17 cellular contexts compared by ENCODE assay signal in genomic region chr15:51450001-51450400, GRCh38.
DNase-seq lines count a peak whose midpoint lies in the region; ATAC-seq and TF ChIP-seq lines count a peak whose summit lies in the region.
"Had no signal": no experiment of that assay in that cellular context is flagged by ENCODE, and none has a peak within 500 bp of the region (broad histone marks: within the 10 kb centered on the region; RNA-seq: fewer than 3 reads in every experiment).

No MANE protein-coding gene starts in this region.

- no peaks in the 10 kb centered on the region for H4K20me1 ChIP-seq in GM23338 (replicated peaks; ENCODE audit: insufficient read depth)
- no peaks in the 10 kb centered on the region for H4K20me1 ChIP-seq in PC-3 (ENCODE audit: low read length)

- H3K27me3 ChIP-seq in GM23338 (ENCODE audit: insufficient read depth): no peaks in the 10 kb centered on the region
- H3K27me3 ChIP-seq in PC-3 (ENCODE audit: low read length): no peaks in the 10 kb centered on the region
- no peaks in the 10 kb centered on the region for H3K27me3 ChIP-seq in trophoblast cell (ENCODE audit: insufficient read depth, low read length)
- H3K27me3 ChIP-seq: BLaER1 treated with 17β-estradiol and CSF1 and Interleukin-3, amounts not matched to agents 10 nM and 100 nM; spleen had no signal

- peak overlapping the region; percentile 72 for H3K27ac Mint-ChIP-seq in GM23338
- H3K27ac Mint-ChIP-seq in activated CD4-positive, alpha-beta T cell treated with anti-CD3 and anti-CD28 coated beads, Interleukin-2, amount 10 ng/mL, durations not matched to agents 7 days and 5 days: no peak overlapping the region
- H3K27ac Mint-ChIP-seq: activated naive CD4-positive, alpha-beta T cell treated with anti-CD3 and anti-CD28 coated beads, Interleukin-2, amount 10 ng/mL, durations not matched to agents 7 days and 5 days; nephron had no signal

- H3K36me3 ChIP-seq in GM23338 (ENCODE audit: insufficient read depth) (no peaks in the 10 kb centered on the region), PC-3 (ENCODE audit: low read depth, low read length) (peaks cover 3% of the 10 kb centered on the region; the same call in 1 of the 2 replicates), trophoblast cell (ENCODE audit: control insufficient read depth in 1 of 2, insufficient read depth in 2 of 2, low read length in 2 of 2) (no peaks in the 10 kb centered on the region)

- no peak overlapping the region for H2BK12ac ChIP-seq in trophoblast cell (ENCODE audit: low read length)

- H3K79me1 ChIP-seq in trophoblast cell (ENCODE audit: low read length): peaks cover 1% of the 10 kb centered on the region

- H3K14ac ChIP-seq in trophoblast cell (ENCODE audit: low read length): no peak overlapping the region

- H2AFZ ChIP-seq in GM23338: no peak overlapping the region
- H2AFZ ChIP-seq in PC-3 (ENCODE audit: low read length): no peak overlapping the region
- H2AFZ ChIP-seq in trophoblast cell (ENCODE audit: insufficient read depth, low read length, poor library complexity): no peak overlapping the region

- H3K4me3 ChIP-seq in GM23338 (no peak overlapping the region), PC-3 (ENCODE audit: low read length) (no peak overlapping the region), trophoblast cell (ENCODE audit: low read depth, low read length) (no peak overlapping the region)
- H3K4me3 ChIP-seq: BLaER1 treated with 17β-estradiol and CSF1 and Interleukin-3, amounts not matched to agents 10 nM and 100 nM; psoas muscle; spleen had no signal

- CTCF ChIA-PET in PC-3 (lab: Charles Lee): no interaction called here
- CTCF ChIA-PET in activated CD4-positive, alpha-beta T cell treated with anti-CD3 and anti-CD28 coated beads, Interleukin-2, amount 10 ng/mL, durations not matched to agents 7 days and 5 days (lab: Charles Lee): no interaction called here

- H2AK5ac ChIP-seq in trophoblast cell (ENCODE audit: low read length): no peak overlapping the region

- no peak overlapping the region for H3K4ac ChIP-seq in trophoblast cell (ENCODE audit: low read depth, low read length)

- ATAC-seq in GM23338: no peak
- no peak for ATAC-seq in PC-3
- no peak for ATAC-seq in GM18520 (IDR thresholded peaks at IDR 0.05; ENCODE audit: unreplicated experiment)
- ATAC-seq in HG03196 (IDR thresholded peaks at IDR 0.05; ENCODE audit: unreplicated experiment): no peak
- ATAC-seq: psoas muscle had no signal

- no peak overlapping the region for H2BK5ac ChIP-seq in trophoblast cell (ENCODE audit: low read depth, low read length, poor library complexity)

- no peak overlapping the region for H4K91ac ChIP-seq in trophoblast cell (ENCODE audit: low read depth, low read length)

- DNase-seq in GM23338 (ENCODE audit: low spot score) (no peak), PC-3 (peak; percentile 59), epithelial cell of prostate (ENCODE audit: low read depth, low spot score) (peak; percentile 44), trophoblast cell (peak; percentile 48 to 76)
- no peak for DNase-seq in activated CD4-positive, alpha-beta T cell treated with anti-CD3 and anti-CD28 coated beads, Interleukin-2, amount 10 ng/mL, durations not matched to agents 7 days and 5 days
- DNase-seq: activated naive CD4-positive, alpha-beta T cell treated with anti-CD3 and anti-CD28 coated beads, Interleukin-2, amount 10 ng/mL, durations not matched to agents 7 days and 5 days; DMS 273 treated with DMSO at 0.1 percent for 48 hours; mesenchymal stem cell; NCI-H2029 treated with DMSO at 0.1 percent for 48 hours; NCI-H510A treated with DMSO at 0.1 percent for 48 hours; psoas muscle; spleen; T-helper 9 cell had no signal

- BruUV-seq in PC-3 (replicated peaks; lab: Mats Ljungman, UMichigan): no TSS peak

- TF ChIP-seq CTCF in GM23338 (conservative IDR thresholded peaks at IDR 0.05; ENCODE audit: low read depth in 2 of 2): no peak
- TF ChIP-seq CTCF in PC-3 (conservative IDR thresholded peaks at IDR 0.05; ENCODE audit: low read depth, low read length): no peak

- H3K27me3 Mint-ChIP-seq in GM23338 (ENCODE audit: insufficient read depth, low read depth, poor library complexity): peaks cover 7% of the 10 kb centered on the region
- no peaks in the 10 kb centered on the region for H3K27me3 Mint-ChIP-seq in activated CD4-positive, alpha-beta T cell treated with anti-CD3 and anti-CD28 coated beads, Interleukin-2, amount 10 ng/mL, durations not matched to agents 7 days and 5 days
- H3K27me3 Mint-ChIP-seq: activated naive CD4-positive, alpha-beta T cell treated with anti-CD3 and anti-CD28 coated beads, Interleukin-2, amount 10 ng/mL, durations not matched to agents 7 days and 5 days had no signal

- no peak overlapping the region for H2BK120ac ChIP-seq in trophoblast cell (ENCODE audit: insufficient read depth, low read length, poor library complexity)

- H3K9ac ChIP-seq in PC-3 (ENCODE audit: low read length): no peak overlapping the region
- no peak overlapping the region for H3K9ac ChIP-seq in trophoblast cell (ENCODE audit: low read length)
- H3K9ac ChIP-seq: BLaER1 treated with 17β-estradiol and CSF1 and Interleukin-3, amounts not matched to agents 10 nM and 100 nM had no signal

- H3K23ac ChIP-seq in trophoblast cell (ENCODE audit: low read length): no peak overlapping the region

- H4K8ac ChIP-seq in trophoblast cell (ENCODE audit: low read depth, low read length): no peak overlapping the region

- H3K9me2 ChIP-seq in GM23338 (ENCODE audit: insufficient read depth) (no peaks in the 10 kb centered on the region), PC-3 (replicated peaks; ENCODE audit: low read length) (no peaks in the 10 kb centered on the region)

- H3K9me3 ChIP-seq in PC-3 (ENCODE audit: low read length): no peaks in the 10 kb centered on the region
- H3K9me3 ChIP-seq in trophoblast cell (ENCODE audit: insufficient read depth, low read depth, low read length): no peaks in the 10 kb centered on the region
- H3K9me3 ChIP-seq: BLaER1 treated with 17β-estradiol and CSF1 and Interleukin-3, amounts not matched to agents 10 nM and 100 nM; psoas muscle; spleen had no signal

- H3K36me3 Mint-ChIP-seq in GM23338 (ENCODE audit: low read depth): peaks cover 5% of the 10 kb centered on the region; the same call in 1 of the 3 replicates
- peaks cover 6% of the 10 kb centered on the region for H3K36me3 Mint-ChIP-seq in activated CD4-positive, alpha-beta T cell treated with anti-CD3 and anti-CD28 coated beads, Interleukin-2, amount 10 ng/mL, durations not matched to agents 7 days and 5 days (ENCODE audit: low read depth)

- H3F3A ChIP-seq in GM23338 (replicated peaks; ENCODE audit: low read depth): no peaks in the 10 kb centered on the region
- no peaks in the 10 kb centered on the region for H3F3A ChIP-seq in PC-3 (ENCODE audit: low read length, unreplicated experiment)

- no peaks in the 10 kb centered on the region for H3K79me2 ChIP-seq in GM23338 (replicated peaks; ENCODE audit: insufficient read depth)
- H3K79me2 ChIP-seq in PC-3 (ENCODE audit: low read length): no peaks in the 10 kb centered on the region
- no peaks in the 10 kb centered on the region for H3K79me2 ChIP-seq in trophoblast cell (ENCODE audit: control insufficient read depth, insufficient read depth, low read length, poor library complexity)

- no peak overlapping the region for H3K4me3 Mint-ChIP-seq in GM23338
- H3K4me3 Mint-ChIP-seq in activated CD4-positive, alpha-beta T cell treated with anti-CD3 and anti-CD28 coated beads, Interleukin-2, amount 10 ng/mL, durations not matched to agents 7 days and 5 days: no peak overlapping the region
- H3K4me3 Mint-ChIP-seq: activated naive CD4-positive, alpha-beta T cell treated with anti-CD3 and anti-CD28 coated beads, Interleukin-2, amount 10 ng/mL, durations not matched to agents 7 days and 5 days; nephron had no signal

- no peaks in the 10 kb centered on the region for H3K9me3 Mint-ChIP-seq in GM23338
- no peaks in the 10 kb centered on the region for H3K9me3 Mint-ChIP-seq in activated CD4-positive, alpha-beta T cell treated with anti-CD3 and anti-CD28 coated beads, Interleukin-2, amount 10 ng/mL, durations not matched to agents 7 days and 5 days
- H3K9me3 Mint-ChIP-seq: activated naive CD4-positive, alpha-beta T cell treated with anti-CD3 and anti-CD28 coated beads, Interleukin-2, amount 10 ng/mL, durations not matched to agents 7 days and 5 days had no signal

- H3K18ac ChIP-seq in trophoblast cell (ENCODE audit: low read length): no peak overlapping the region

- no peak overlapping the region for H4K12ac ChIP-seq in trophoblast cell (ENCODE audit: low read depth, low read length)

- H3K4me1 Mint-ChIP-seq in GM23338: peaks cover 20% of the 10 kb centered on the region
- H3K4me1 Mint-ChIP-seq in activated CD4-positive, alpha-beta T cell treated with anti-CD3 and anti-CD28 coated beads, Interleukin-2, amount 10 ng/mL, durations not matched to agents 7 days and 5 days: no peaks in the 10 kb centered on the region
- H3K4me1 Mint-ChIP-seq: activated naive CD4-positive, alpha-beta T cell treated with anti-CD3 and anti-CD28 coated beads, Interleukin-2, amount 10 ng/mL, durations not matched to agents 7 days and 5 days; nephron had no signal

- no CpG with 5 or more reads among the region's 6 CpGs for WGBS in trophoblast cell (ENCODE audit: extremely low coverage, insufficient coverage, insufficient read length)

- POLR2A ChIA-PET in PC-3 (lab: Charles Lee; ENCODE audit: unreplicated experiment): no interaction called here
- POLR2A ChIA-PET in activated CD4-positive, alpha-beta T cell treated with anti-CD3 and anti-CD28 coated beads, Interleukin-2, amount 10 ng/mL, durations not matched to agents 7 days and 5 days (lab: Charles Lee): no interaction called here

- H3K4me2 ChIP-seq in GM23338 (no peak overlapping the region), PC-3 (ENCODE audit: low read length) (no peak overlapping the region), trophoblast cell (ENCODE audit: low read length) (no peak overlapping the region)
- H3K4me2 ChIP-seq: BLaER1 treated with 17β-estradiol and CSF1 and Interleukin-3, amounts not matched to agents 10 nM and 100 nM had no signal

- intact Hi-C loops in PC-3 (cut with micrococcal nuclease): no loop called here

- H3K27ac ChIP-seq in GM23338 (ENCODE audit: low read depth): no peak overlapping the region
- no peak overlapping the region for H3K27ac ChIP-seq in PC-3 (ENCODE audit: low read length)
- H3K27ac ChIP-seq in epithelial cell of prostate: peak overlapping the region; percentile 7
- H3K27ac ChIP-seq in trophoblast cell (ENCODE audit: low read depth, low read length): no peak overlapping the region
- H3K27ac ChIP-seq: BLaER1 treated with 17β-estradiol and CSF1 and Interleukin-3, amounts not matched to agents 10 nM and 100 nM; psoas muscle; spleen had no signal

- H3K4me1 ChIP-seq in GM23338 (ENCODE audit: insufficient read depth) (0 out of 2 replicates have a peak, but pooled peaks cover 5% of the 10 kb centered on the region), PC-3 (ENCODE audit: insufficient read depth, low read length) (peaks cover 8% of the 10 kb centered on the region), trophoblast cell (ENCODE audit: control insufficient read depth in 1 of 2, insufficient read depth in 2 of 2, low read length in 2 of 2) (peaks cover 2 to 4% of the 10 kb centered on the region in 2 experiments)
- H3K4me1 ChIP-seq: BLaER1 treated with 17β-estradiol and CSF1 and Interleukin-3, amounts not matched to agents 10 nM and 100 nM; psoas muscle; spleen had no signal

Comparison
In these comparisons a context has a peak if more than half of its experiments do, and no peak if none do; other contexts are left out.
1. DNase-seq: peak in PC-3 (single experiment), epithelial cell of prostate (single experiment) and trophoblast cell (2 of 2); none in GM23338 (single experiment) and activated CD4-positive, alpha-beta T cell treated with anti-CD3 and anti-CD28 coated beads, Interleukin-2, amount 10 ng/mL, durations not matched to agents 7 days and 5 days (single experiment).